In the genomic region with DNA sequence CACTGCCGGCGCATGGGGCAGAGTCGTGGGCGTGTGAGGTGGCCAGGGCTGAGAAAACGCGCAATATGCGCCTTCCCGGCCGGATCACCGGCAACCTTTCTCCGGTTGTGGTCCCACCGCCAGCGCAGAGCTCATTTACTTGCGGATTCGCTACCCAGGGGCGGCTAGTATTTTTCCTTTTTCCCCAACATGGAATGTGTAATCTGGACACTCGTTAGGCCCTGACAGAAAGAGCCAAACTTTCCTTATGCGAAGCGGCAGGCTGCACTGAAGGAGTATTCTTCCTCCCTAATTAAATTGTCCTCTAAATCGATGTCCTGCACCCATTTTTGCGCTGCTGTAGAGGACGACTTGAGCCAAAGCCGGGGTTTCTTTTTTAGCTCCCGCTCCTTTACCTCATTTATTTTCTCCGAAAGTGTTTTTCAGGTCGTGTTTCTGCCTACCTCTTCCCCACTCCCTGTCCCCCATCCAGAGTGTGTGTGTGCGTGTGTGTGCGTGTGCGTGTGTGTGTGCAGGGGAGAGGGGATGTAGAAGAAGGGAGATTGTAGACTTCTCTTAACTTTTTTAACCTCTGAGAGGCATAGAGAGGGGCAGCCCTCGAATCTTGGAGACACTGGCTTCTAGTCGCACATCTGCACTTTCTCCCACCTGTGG, we compare ENCODE assay signal across 15 cellular contexts. TPM values are rescaled to one million over a fixed set of nuclear protein-coding genes. Genes with fewer than 3 reads are reported as not detected.
DNase-seq lines count a peak whose midpoint lies in the region; ATAC-seq, FAIRE-seq and TF ChIP-seq lines count a peak whose summit lies in the region.
"Had no signal": no experiment of that assay in that cellular context is flagged by ENCODE, and none has a peak within 500 bp of the region (broad histone marks: within the 10 kb centered on the region; RNA-seq: fewer than 3 reads in every experiment).

No MANE protein-coding gene starts in this region.

- H3K27ac Mint-ChIP-seq in astrocyte (ENCODE audit: unreplicated experiment) = no peak overlapping the region

- no peak overlapping the region for H4K5ac ChIP-seq in mesendoderm (ENCODE audit: low read length)

- WGBS in mesendoderm (ENCODE audit: extremely low coverage, insufficient coverage, low lambda C conversion rate) = no CpG with 5 or more reads among the region's 31 CpGs

- peaks cover 60% of the 10 kb centered on the region for H3K79me2 ChIP-seq in astrocyte (ENCODE audit: insufficient read depth, low read length)
- no peaks in the 10 kb centered on the region for H3K79me2 ChIP-seq in mesendoderm (ENCODE audit: control insufficient read depth, insufficient read depth, low read length)

- ATAC-seq in GM21526 (IDR thresholded peaks at IDR 0.05; ENCODE audit: low FRiP score, unreplicated experiment) = no peak
- ATAC-seq: activated CD4-positive, CD25-positive, alpha-beta regulatory T cell treated with anti-CD3 and anti-CD28 coated beads, Interleukin-2, amount 50 U/mL, for 24 hours; left lobe of liver had no signal

- no peak overlapping the region for H3K4ac ChIP-seq in mesendoderm (ENCODE audit: low read depth, low read length)

- H2BK5ac ChIP-seq in mesendoderm (ENCODE audit: low read length) = no peak overlapping the region

- H3K18ac ChIP-seq in mesendoderm (ENCODE audit: low read length) = no peak overlapping the region

- H3K4me3 ChIP-seq in astrocyte (ENCODE audit: insufficient read depth, low read depth, low read length) (peak overlapping the region; percentile 61), mesendoderm (ENCODE audit: low read length) (no peak overlapping the region)

- H3K4me3 Mint-ChIP-seq in astrocyte (ENCODE audit: unreplicated experiment) = no peak overlapping the region

- H3K23ac ChIP-seq in mesendoderm (ENCODE audit: low read length) = no peak overlapping the region

- H3K9me3 Mint-ChIP-seq in astrocyte (ENCODE audit: unreplicated experiment) = peaks cover 33% of the 10 kb centered on the region

- H3K4me2 ChIP-seq in astrocyte (ENCODE audit: low read length) = peak overlapping the region; percentile 92
- no peak overlapping the region for H3K4me2 ChIP-seq in mesendoderm (ENCODE audit: low read length)
- H3K4me2 ChIP-seq: KMS-11 had no signal

- H3K27me3 Mint-ChIP-seq in astrocyte (ENCODE audit: low read depth, unreplicated experiment) = peaks cover 84% of the 10 kb centered on the region

- no peak overlapping the region for H3K27ac ChIP-seq in astrocyte (ENCODE audit: low read depth, low read length)
- H3K27ac ChIP-seq in mesendoderm (ENCODE audit: low read depth, low read length) = no peak overlapping the region
- H3K27ac ChIP-seq: KMS-11 had no signal

- no peaks in the 10 kb centered on the region for H3K36me3 ChIP-seq in astrocyte (ENCODE audit: insufficient read depth, low read length)
- H3K36me3 ChIP-seq in mesendoderm (ENCODE audit: control insufficient read depth, insufficient read depth, low read length) = no peaks in the 10 kb centered on the region

- H2BK15ac ChIP-seq in mesendoderm (replicated peaks; ENCODE audit: low read depth) = no peak overlapping the region

- FAIRE-seq in astrocyte (lab: Jason Lieb, UNC) (no peak), urothelium cell line (lab: Jason Lieb, UNC) (peak; percentile 23)
- FAIRE-seq: colon had no signal

- H3K4me1 Mint-ChIP-seq in astrocyte (ENCODE audit: low read depth, unreplicated experiment) = no peaks in the 10 kb centered on the region

- no peak overlapping the region for H4K8ac ChIP-seq in mesendoderm (ENCODE audit: low read depth, low read length)

- H3K36me3 Mint-ChIP-seq in astrocyte (ENCODE audit: low read depth, unreplicated experiment) = no peaks in the 10 kb centered on the region

- H3K9ac ChIP-seq in astrocyte (ENCODE audit: low read length) (peak overlapping the region; percentile 61), mesendoderm (ENCODE audit: low read length) (no peak overlapping the region)
- H3K9ac ChIP-seq: KMS-11 had no signal

- H2BK120ac ChIP-seq in mesendoderm (ENCODE audit: low read depth, low read length) = no peak overlapping the region

- H3K79me1 ChIP-seq in mesendoderm (ENCODE audit: low read length) = no peaks in the 10 kb centered on the region

- peak overlapping the region; percentile 27 for H3K56ac ChIP-seq in mesendoderm (ENCODE audit: low read length)

- no peak for TF ChIP-seq CTCF in astrocyte (IDR thresholded peaks at IDR 0.05; ENCODE audit: insufficient read depth, low read depth, low read length)

- peaks cover 63% of the 10 kb centered on the region for H4K20me1 ChIP-seq in astrocyte (ENCODE audit: insufficient read depth, low read length)

- no peak overlapping the region for H2AK5ac ChIP-seq in mesendoderm (ENCODE audit: low read length)

- H3K9me3 ChIP-seq in astrocyte (ENCODE audit: insufficient read depth, low read depth, low read length) = no peaks in the 10 kb centered on the region

- no peak overlapping the region for H2AFZ ChIP-seq in astrocyte (ENCODE audit: low read depth, low read length)

- DNase-seq in stimulated activated CD4-positive, alpha-beta T cell treated with anti-CD3 and anti-CD28 coated beads, Interleukin-15, amount 100 ng/mL, for 24 hours = peak; percentile 7
- DNase-seq in stimulated activated CD4-positive, alpha-beta T cell treated with anti-CD3 and anti-CD28 coated beads, Interleukin-4, amount 100 ng/mL, for 24 hours = no peak
- DNase-seq in astrocyte (ENCODE audit: low read depth) = no peak
- DNase-seq in mesendoderm = peak; percentile 20
- no peak for DNase-seq in urothelium cell line (ENCODE audit: low spot score)
- no peak for DNase-seq in NCI-H524 (lab: John Stamatoyannopoulos, UW)
- no peak for DNase-seq in activated naive CD4-positive, alpha-beta T cell (lab: John Stamatoyannopoulos, UW)
- DNase-seq: AML-193, GDM1, NCI-H1930 had no signal

- H3K27me3 ChIP-seq in astrocyte (ENCODE audit: insufficient read depth, low read length) (peaks cover 90% of the 10 kb centered on the region), mesendoderm (ENCODE audit: insufficient read depth, low read length, poor library complexity) (peaks cover 63% of the 10 kb centered on the region)

- H3K4me1 ChIP-seq in astrocyte (ENCODE audit: insufficient read depth, low read length) = peaks cover 9% of the 10 kb centered on the region
- H3K4me1 ChIP-seq in mesendoderm (ENCODE audit: control insufficient read depth, low read depth, low read length) = peaks cover 10% of the 10 kb centered on the region

RNA-seq across cellular contexts. Expression of a gene that starts 2.7 kb away (rescaled TPM):
- total RNA-seq in astrocyte = 0.30 TPM in 1 of 2 replicates, not detected in the other
- polyA plus RNA-seq in mesendoderm (2013, experiment 1 of 2) = 0.49 TPM
- 0.39 TPM for polyA plus RNA-seq in mesendoderm (2013, experiment 2 of 2)
- total RNA-seq: left lobe of liver had no signal

Comparison
In these comparisons a context has a peak if more than half of its experiments do, and no peak if none do; other contexts are left out.
1. DNase-seq: peak in stimulated activated CD4-positive, alpha-beta T cell treated with anti-CD3 and anti-CD28 coated beads, Interleukin-15, amount 100 ng/mL, for 24 hours (single experiment) and mesendoderm (single experiment); none in stimulated activated CD4-positive, alpha-beta T cell treated with anti-CD3 and anti-CD28 coated beads, Interleukin-4, amount 100 ng/mL, for 24 hours (single experiment), astrocyte (single experiment), urothelium cell line (single experiment), NCI-H524 (0 of 2) and activated naive CD4-positive, alpha-beta T cell (0 of 4).